ENCODE assay signal across 2 cellular contexts in the genomic region with DNA sequence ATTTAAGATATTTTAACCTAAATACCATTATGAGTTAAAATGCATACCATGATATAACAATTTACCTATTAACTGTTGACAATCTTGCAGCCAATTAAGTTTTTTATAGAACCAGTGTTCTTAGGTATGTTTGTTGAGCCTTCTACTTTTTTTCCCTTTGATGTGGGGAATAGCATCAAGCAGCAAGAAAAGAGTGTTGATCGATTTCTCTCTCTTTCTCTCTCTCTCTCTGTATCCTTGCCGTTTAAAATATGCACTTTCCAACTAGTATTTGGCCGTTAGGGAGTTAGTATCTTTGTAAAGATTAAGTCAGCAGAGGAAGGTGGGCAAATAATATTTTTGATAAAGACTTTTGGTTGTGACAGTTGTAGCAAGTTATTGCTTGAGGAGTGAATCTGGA.
TF ChIP-seq lines count a peak whose summit lies in the region.

No MANE protein-coding gene starts in this region.

TF ChIP-seq in SK-N-SH, 30 proteins besides CTCF, POLR2A, EP300 and RAD21 (continued from another document):
- TF ChIP-seq, protein P1, sequence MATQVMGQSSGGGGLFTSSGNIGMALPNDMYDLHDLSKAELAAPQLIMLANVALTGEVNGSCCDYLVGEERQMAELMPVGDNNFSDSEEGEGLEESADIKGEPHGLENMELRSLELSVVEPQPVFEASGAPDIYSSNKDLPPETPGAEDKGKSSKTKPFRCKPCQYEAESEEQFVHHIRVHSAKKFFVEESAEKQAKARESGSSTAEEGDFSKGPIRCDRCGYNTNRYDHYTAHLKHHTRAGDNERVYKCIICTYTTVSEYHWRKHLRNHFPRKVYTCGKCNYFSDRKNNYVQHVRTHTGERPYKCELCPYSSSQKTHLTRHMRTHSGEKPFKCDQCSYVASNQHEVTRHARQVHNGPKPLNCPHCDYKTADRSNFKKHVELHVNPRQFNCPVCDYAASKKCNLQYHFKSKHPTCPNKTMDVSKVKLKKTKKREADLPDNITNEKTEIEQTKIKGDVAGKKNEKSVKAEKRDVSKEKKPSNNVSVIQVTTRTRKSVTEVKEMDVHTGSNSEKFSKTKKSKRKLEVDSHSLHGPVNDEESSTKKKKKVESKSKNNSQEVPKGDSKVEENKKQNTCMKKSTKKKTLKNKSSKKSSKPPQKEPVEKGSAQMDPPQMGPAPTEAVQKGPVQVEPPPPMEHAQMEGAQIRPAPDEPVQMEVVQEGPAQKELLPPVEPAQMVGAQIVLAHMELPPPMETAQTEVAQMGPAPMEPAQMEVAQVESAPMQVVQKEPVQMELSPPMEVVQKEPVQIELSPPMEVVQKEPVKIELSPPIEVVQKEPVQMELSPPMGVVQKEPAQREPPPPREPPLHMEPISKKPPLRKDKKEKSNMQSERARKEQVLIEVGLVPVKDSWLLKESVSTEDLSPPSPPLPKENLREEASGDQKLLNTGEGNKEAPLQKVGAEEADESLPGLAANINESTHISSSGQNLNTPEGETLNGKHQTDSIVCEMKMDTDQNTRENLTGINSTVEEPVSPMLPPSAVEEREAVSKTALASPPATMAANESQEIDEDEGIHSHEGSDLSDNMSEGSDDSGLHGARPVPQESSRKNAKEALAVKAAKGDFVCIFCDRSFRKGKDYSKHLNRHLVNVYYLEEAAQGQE (IDR thresholded peaks at IDR 0.05; ENCODE audit: low read depth, low read length), result no peak
- no peak for TF ChIP-seq RFX5 (IDR thresholded peaks at IDR 0.05; ENCODE audit: low read length)
- TF ChIP-seq ELF1 (IDR thresholded peaks at IDR 0.05), result no peak
- TF ChIP-seq RCOR1 (IDR thresholded peaks at IDR 0.05; ENCODE audit: low read length), result no peak
- TF ChIP-seq CHD2 (IDR thresholded peaks at IDR 0.05; ENCODE audit: low read length, partially characterized antibody), result no peak
- TF ChIP-seq, protein P2, sequence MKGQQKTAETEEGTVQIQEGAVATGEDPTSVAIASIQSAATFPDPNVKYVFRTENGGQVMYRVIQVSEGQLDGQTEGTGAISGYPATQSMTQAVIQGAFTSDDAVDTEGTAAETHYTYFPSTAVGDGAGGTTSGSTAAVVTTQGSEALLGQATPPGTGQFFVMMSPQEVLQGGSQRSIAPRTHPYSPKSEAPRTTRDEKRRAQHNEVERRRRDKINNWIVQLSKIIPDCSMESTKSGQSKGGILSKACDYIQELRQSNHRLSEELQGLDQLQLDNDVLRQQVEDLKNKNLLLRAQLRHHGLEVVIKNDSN (IDR thresholded peaks at IDR 0.05; ENCODE audit: borderline replicate concordance, low read depth), result no peak
- TF ChIP-seq NRF1 (IDR thresholded peaks at IDR 0.05; ENCODE audit: low read depth, low read length), result no peak
- no peak for TF ChIP-seq FOSL2 (IDR thresholded peaks at IDR 0.05; ENCODE audit: borderline replicate concordance, low read depth)
- TF ChIP-seq, protein P3, sequence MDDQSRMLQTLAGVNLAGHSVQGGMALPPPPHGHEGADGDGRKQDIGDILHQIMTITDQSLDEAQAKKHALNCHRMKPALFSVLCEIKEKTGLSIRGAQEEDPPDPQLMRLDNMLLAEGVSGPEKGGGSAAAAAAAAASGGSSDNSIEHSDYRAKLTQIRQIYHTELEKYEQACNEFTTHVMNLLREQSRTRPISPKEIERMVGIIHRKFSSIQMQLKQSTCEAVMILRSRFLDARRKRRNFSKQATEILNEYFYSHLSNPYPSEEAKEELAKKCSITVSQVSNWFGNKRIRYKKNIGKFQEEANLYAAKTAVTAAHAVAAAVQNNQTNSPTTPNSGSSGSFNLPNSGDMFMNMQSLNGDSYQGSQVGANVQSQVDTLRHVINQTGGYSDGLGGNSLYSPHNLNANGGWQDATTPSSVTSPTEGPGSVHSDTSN (IDR thresholded peaks at IDR 0.05), result no peak
- TF ChIP-seq, protein P4, sequence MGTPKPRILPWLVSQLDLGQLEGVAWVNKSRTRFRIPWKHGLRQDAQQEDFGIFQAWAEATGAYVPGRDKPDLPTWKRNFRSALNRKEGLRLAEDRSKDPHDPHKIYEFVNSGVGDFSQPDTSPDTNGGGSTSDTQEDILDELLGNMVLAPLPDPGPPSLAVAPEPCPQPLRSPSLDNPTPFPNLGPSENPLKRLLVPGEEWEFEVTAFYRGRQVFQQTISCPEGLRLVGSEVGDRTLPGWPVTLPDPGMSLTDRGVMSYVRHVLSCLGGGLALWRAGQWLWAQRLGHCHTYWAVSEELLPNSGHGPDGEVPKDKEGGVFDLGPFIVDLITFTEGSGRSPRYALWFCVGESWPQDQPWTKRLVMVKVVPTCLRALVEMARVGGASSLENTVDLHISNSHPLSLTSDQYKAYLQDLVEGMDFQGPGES (IDR thresholded peaks at IDR 0.05; ENCODE audit: low read depth, low read length), result no peak
- no peak for TF ChIP-seq FOXM1 (IDR thresholded peaks at IDR 0.05; ENCODE audit: low read depth)
- no peak for TF ChIP-seq EZH2phosphoT487 (IDR thresholded peaks at IDR 0.05; ENCODE audit: borderline replicate concordance, low read depth)
- no peak for TF ChIP-seq TAF1 (IDR thresholded peaks at IDR 0.05; ENCODE audit: borderline replicate concordance, low read depth, low read length)
- no peak for TF ChIP-seq NFIC (IDR thresholded peaks at IDR 0.05; ENCODE audit: borderline replicate concordance)
TF ChIP-seq in SK-N-SH: peak in this region for 0.

TF ChIP-seq in SK-N-SH treated with all-trans-retinoic acid at 6 μM for 48 hours, 23 proteins besides CTCF, POLR2A, EP300 and RAD21 (continued from another document):
- TF ChIP-seq, protein P5, sequence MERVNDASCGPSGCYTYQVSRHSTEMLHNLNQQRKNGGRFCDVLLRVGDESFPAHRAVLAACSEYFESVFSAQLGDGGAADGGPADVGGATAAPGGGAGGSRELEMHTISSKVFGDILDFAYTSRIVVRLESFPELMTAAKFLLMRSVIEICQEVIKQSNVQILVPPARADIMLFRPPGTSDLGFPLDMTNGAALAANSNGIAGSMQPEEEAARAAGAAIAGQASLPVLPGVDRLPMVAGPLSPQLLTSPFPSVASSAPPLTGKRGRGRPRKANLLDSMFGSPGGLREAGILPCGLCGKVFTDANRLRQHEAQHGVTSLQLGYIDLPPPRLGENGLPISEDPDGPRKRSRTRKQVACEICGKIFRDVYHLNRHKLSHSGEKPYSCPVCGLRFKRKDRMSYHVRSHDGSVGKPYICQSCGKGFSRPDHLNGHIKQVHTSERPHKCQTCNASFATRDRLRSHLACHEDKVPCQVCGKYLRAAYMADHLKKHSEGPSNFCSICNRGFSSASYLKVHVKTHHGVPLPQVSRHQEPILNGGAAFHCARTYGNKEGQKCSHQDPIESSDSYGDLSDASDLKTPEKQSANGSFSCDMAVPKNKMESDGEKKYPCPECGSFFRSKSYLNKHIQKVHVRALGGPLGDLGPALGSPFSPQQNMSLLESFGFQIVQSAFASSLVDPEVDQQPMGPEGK (CRISPR knock-in tag; IDR thresholded peaks at IDR 0.05; ENCODE audit: borderline replicate concordance), result no peak
- TF ChIP-seq ZFP30 (CRISPR knock-in tag; IDR thresholded peaks at IDR 0.05), result no peak
- TF ChIP-seq, protein P6, sequence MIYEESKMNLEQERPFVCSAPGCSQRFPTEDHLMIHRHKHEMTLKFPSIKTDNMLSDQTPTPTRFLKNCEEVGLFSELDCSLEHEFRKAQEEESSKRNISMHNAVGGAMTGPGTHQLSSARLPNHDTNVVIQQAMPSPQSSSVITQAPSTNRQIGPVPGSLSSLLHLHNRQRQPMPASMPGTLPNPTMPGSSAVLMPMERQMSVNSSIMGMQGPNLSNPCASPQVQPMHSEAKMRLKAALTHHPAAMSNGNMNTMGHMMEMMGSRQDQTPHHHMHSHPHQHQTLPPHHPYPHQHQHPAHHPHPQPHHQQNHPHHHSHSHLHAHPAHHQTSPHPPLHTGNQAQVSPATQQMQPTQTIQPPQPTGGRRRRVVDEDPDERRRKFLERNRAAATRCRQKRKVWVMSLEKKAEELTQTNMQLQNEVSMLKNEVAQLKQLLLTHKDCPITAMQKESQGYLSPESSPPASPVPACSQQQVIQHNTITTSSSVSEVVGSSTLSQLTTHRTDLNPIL (CRISPR knock-in tag; IDR thresholded peaks at IDR 0.05; ENCODE audit: low read depth), result no peak
- TF ChIP-seq ISL1 (CRISPR knock-in tag; IDR thresholded peaks at IDR 0.05), result no peak
